25 cellular contexts compared by ENCODE assay signal in the genomic region with DNA sequence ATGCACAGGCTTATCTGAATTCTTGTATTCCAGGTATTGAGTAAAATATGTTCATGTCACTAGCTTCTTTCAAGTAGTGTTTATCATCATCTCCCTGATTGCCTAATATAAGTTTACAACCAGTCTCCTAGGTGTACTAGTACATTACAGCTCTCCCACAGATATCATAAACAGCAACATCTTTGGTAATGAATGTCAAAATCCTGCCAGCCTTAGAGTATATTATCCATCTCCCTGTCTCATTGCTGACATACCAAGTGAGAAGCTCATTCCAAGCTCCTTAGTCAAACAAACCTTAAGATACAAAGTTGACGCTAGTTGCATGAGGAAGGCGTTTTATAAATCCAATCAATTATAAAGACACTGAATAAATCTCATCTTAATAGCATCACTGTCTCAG.
"Had no signal": no experiment of that assay in that cellular context is flagged by ENCODE, and none has a peak within 500 bp of the region (broad histone marks: within the 10 kb centered on the region; RNA-seq: fewer than 3 reads in every experiment).

No MANE protein-coding gene starts in this region.

- H3K4me3 ChIP-seq: body of pancreas, gastrocnemius medialis, mucosa of descending colon, right lobe of liver, skin epidermis, upper lobe of left lung had no signal

- ATAC-seq: activated T-helper 17 cell treated with anti-CD3 and anti-CD28 coated beads, Interleukin-2, amount 50 U/mL, for 72 hours; body of pancreas; esophagus mucosa; gastrocnemius medialis; left colon; mucosa of descending colon; right lobe of liver; stimulated activated naive B cell treated with anti-CD40 and anti-IgM and Interleukin-4, amounts not matched to agents 10 μg/mL and 1 μg/mL and 100 μg/mL, for 72 hours had no signal

- H3K27me3 ChIP-seq: body of pancreas, gastrocnemius medialis, right lobe of liver, upper lobe of left lung had no signal

- H3K36me3 ChIP-seq: gastrocnemius medialis, right lobe of liver, upper lobe of left lung had no signal

- H3K4me1 ChIP-seq: body of pancreas, gastrocnemius medialis, right lobe of liver, upper lobe of left lung had no signal

- H3K9me3 ChIP-seq: body of pancreas, gastrocnemius medialis, mucosa of descending colon, right lobe of liver, upper lobe of left lung had no signal

- DNase-seq: activated CD4-positive, alpha-beta T cell treated with anti-CD3 and anti-CD28 coated beads for 1 hour; activated CD4-positive, alpha-beta T cell treated with anti-CD3 and anti-CD28 coated beads, Interleukin-2, amount 50 U/mL, for 1 hour; activated CD8-positive, alpha-beta memory T cell treated with anti-CD3 and anti-CD28 coated beads, Interleukin-2, amount 50 U/mL, for 4 hours; activated naive CD4-positive, alpha-beta T cell; activated naive CD8-positive, alpha-beta T cell treated with anti-CD3 and anti-CD28 coated beads for 36 hours; activated T-cell treated with anti-CD3 and anti-CD28 coated beads, Interleukin-2, amount 50 U/mL, for 24 hours; amygdala; body of pancreas; effector CD8-positive, alpha-beta T cell; gastrocnemius medialis; head of caudate nucleus; islet precursor cell; left colon; mesenchymal stem cell; mucosa of descending colon; nephron progenitor cell; nucleus accumbens; right lobe of liver; stimulated activated CD8-positive, alpha-beta memory T cell treated with anti-CD3 and anti-CD28 coated beads, Interleukin-4, amount 100 ng/mL, for 48 hours; stimulated activated naive B cell treated with anti-CD40 and anti-IgM and Interleukin-4, amounts not matched to agents 10 μg/mL and 1 μg/mL and 100 μg/mL, for 72 hours; T-helper 9 cell; upper lobe of left lung had no signal

- H3K27ac ChIP-seq: body of pancreas, gastrocnemius medialis, right lobe of liver, skin epidermis, upper lobe of left lung had no signal
